Comparison of ENCODE assay signal across 12 cellular contexts in the genomic region with DNA sequence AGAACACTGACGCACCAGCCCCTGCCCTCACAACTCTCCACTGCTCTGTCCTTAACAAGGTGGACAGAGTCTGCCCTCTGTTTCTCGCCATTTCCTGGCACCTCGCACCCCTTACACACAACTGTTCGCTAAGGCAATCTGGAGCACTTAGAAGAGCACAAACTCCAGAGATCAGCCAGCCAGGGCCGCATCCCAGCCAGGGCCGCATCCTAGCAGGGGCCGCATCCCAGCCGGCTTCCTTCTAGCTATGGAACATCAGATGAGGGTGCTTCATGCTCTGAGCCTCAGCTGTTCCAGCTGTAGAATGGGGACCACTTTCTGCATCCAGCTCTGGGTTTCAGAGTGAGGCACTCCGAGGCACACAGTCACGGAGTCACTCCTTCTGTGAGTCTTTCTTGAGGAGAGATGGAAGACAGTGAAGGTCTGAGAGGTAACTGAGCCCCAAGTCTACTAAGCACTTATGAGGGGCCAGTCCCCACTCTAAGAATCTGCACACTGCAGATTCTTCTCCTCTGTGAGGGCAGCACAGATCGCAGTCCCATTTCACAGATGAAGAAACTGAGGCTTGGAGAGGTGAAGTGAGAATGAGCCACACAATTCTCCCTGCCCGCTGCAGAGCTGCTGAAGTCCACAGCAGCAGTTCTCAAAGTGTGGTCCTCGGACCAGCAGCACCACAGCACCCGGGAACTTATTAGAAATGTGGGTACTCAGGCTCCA. TPM values are rescaled to one million over a fixed set of nuclear protein-coding genes. Genes with fewer than 3 reads are reported as not detected.
DNase-seq lines count a peak whose midpoint lies in the region; ATAC-seq and TF ChIP-seq lines count a peak whose summit lies in the region.
"Had no signal": no experiment of that assay in that cellular context is flagged by ENCODE, and none has a peak within 500 bp of the region (broad histone marks: within the 10 kb centered on the region; RNA-seq: fewer than 3 reads in every experiment).

No MANE protein-coding gene starts in this region.

- DNase-seq in HFFc6, result no peak
- no peak for DNase-seq in activated B cell treated with CpG ODN at 0.5 μM for 24 hours
- no peak for DNase-seq in immature natural killer cell
- no peak for DNase-seq in spleen
- no peak for DNase-seq in GM19240 (ENCODE audit: insufficient read length, low spot score)
- no peak for DNase-seq in effector CD4-positive, alpha-beta T cell
- no peak for DNase-seq in Kasumi-1 (lab: John Stamatoyannopoulos, UW)
- DNase-seq: adrenal gland, DMS 273 treated with DMSO at 0.1 percent for 48 hours, NCI-H1048, NCI-H510A treated with DMSO at 0.1 percent for 48 hours had no signal

- H3K4me3 Mint-ChIP-seq in HFFc6, result no peak overlapping the region
- H3K4me3 Mint-ChIP-seq in activated B cell treated with CpG ODN at 0.5 μM for 24 hours, result peak overlapping the region; percentile 71
- H3K4me3 Mint-ChIP-seq in immature natural killer cell, result peak overlapping the region; percentile 3 to 61 (median 38)

- intact Hi-C loops in activated B cell treated with CpG ODN at 0.5 μM for 24 hours (cut with micrococcal nuclease), result no loop called here
- intact Hi-C loops in spleen (cut with DNase I; ENCODE audit: low total_unique reads), result no loop called here

- peak overlapping the region; percentile 91 to 97 (median 94) for H3K27ac ChIP-seq in spleen

- H3K36me3 Mint-ChIP-seq in HFFc6 (ENCODE audit: low read depth) (peaks cover 45% of the 10 kb centered on the region), activated B cell treated with CpG ODN at 0.5 μM for 24 hours (ENCODE audit: low read depth) (peaks cover 45% of the 10 kb centered on the region), immature natural killer cell (peaks cover 0 to 4% (median 0%) of the 10 kb centered on the region in 3 donors)

- peaks cover 0 to 33% (median 0%) of the 10 kb centered on the region in 6 donors for H3K36me3 ChIP-seq in spleen
- H3K36me3 ChIP-seq: adrenal gland had no signal

- WGBS in spleen, 5 donors, result 59 to 81% (median 69%) methylated on average over 14 of the region's 14 CpGs

- TF ChIP-seq POLR2A in spleen (IDR thresholded peaks at IDR 0.05), result no peak

- POLR2A ChIA-PET in activated B cell treated with CpG ODN at 0.5 μM for 24 hours (lab: Charles Lee), result interaction anchor here (0.6 to 12.5 kb wide), 11 partner anchors 11 to 141 kb away, joined by 3 to 333 read pairs (median 7); a partner anchor contains a TSS

- H3K27me3 ChIP-seq in spleen (replicated peaks in 1 of 7), result no peaks in the 10 kb centered on the region
- H3K27me3 ChIP-seq: adrenal gland had no signal

- H3K4me1 Mint-ChIP-seq in HFFc6 (ENCODE audit: low read depth), result peaks cover 72% of the 10 kb centered on the region
- peaks cover 98% of the 10 kb centered on the region for H3K4me1 Mint-ChIP-seq in activated B cell treated with CpG ODN at 0.5 μM for 24 hours
- peaks cover 69 to 87% of the 10 kb centered on the region in 2 donors for H3K4me1 Mint-ChIP-seq in immature natural killer cell

- CTCF ChIA-PET in activated B cell treated with CpG ODN at 0.5 μM for 24 hours (lab: Charles Lee), result interaction anchor here (0.7 to 4.2 kb wide), 7 partner anchors 16 to 130 kb away, joined by 3 to 17 read pairs (median 3); no protein-coding TSS in a partner anchor

- peaks cover 86 to 100% (median 98%) of the 10 kb centered on the region in 6 donors for H3K4me1 ChIP-seq in spleen

- H3K9me3 Mint-ChIP-seq in HFFc6 (no peaks in the 10 kb centered on the region), activated B cell treated with CpG ODN at 0.5 μM for 24 hours (no peaks in the 10 kb centered on the region), immature natural killer cell (no peaks in the 10 kb centered on the region)

- H3K4me3 ChIP-seq in spleen, result peak overlapping the region in 2 of 8 donors; percentile 2 to 63
- H3K4me3 ChIP-seq: adrenal gland had no signal

- TF ChIP-seq CTCF in HFFc6 (IDR thresholded peaks at IDR 0.05) (no peak), activated B cell treated with CpG ODN at 0.5 μM for 24 hours (IDR thresholded peaks at IDR 0.05) (no peak), spleen (IDR thresholded peaks at IDR 0.05 in 8 of 11, conservative IDR thresholded peaks at IDR 0.05 in 3 of 11) (no peak)

- H3K9me3 ChIP-seq in spleen, result no peaks in the 10 kb centered on the region
- H3K9me3 ChIP-seq: adrenal gland had no signal

- H3K27me3 Mint-ChIP-seq in HFFc6 (ENCODE audit: insufficient read depth) (no peaks in the 10 kb centered on the region; the same call in 1 of the 2 replicates), activated B cell treated with CpG ODN at 0.5 μM for 24 hours (no peaks in the 10 kb centered on the region), immature natural killer cell (ENCODE audit: low read depth in 3 of 3) (peaks cover 20 to 43% (median 30%) of the 10 kb centered on the region in 3 donors)

- peak overlapping the region; percentile 69 for H3K27ac Mint-ChIP-seq in HFFc6
- H3K27ac Mint-ChIP-seq in activated B cell treated with CpG ODN at 0.5 μM for 24 hours, result peak overlapping the region; percentile 97
- peak overlapping the region; percentile 7 to 96 (median 65) for H3K27ac Mint-ChIP-seq in immature natural killer cell

- ATAC-seq in activated B cell treated with CpG ODN at 0.5 μM for 24 hours (ENCODE audit: low read depth), result no peak
- ATAC-seq: Right ventricle myocardium inferior had no signal

RNA-seq across cellular contexts. Expression of a gene that starts 20.9 kb away (rescaled TPM):
- total RNA-seq in HFFc6 (2021; fragmentation: NEBNext Ultra II Directional; extraction: Animal tissue kit (Norgen Biotek cat#: 25700)), result 100 to 1,000 TPM; 580 to 681 (median 632) TPM
- 487 and 525 TPM in 2 replicates for total RNA-seq in activated B cell treated with CpG ODN at 0.5 μM for 24 hours
- polyA plus RNA-seq in immature natural killer cell, result 100 to 1,000 TPM; 193 to 268 (median 235) TPM
- total RNA-seq in spleen, result 100 to 1,000 TPM; 284 to 655 (median 457) TPM
- polyA plus RNA-seq in spleen, result 100 to 1,000 TPM; 298 to 449 (median 303) TPM

RNA-seq across cellular contexts. Expression of a gene that starts 51.4 kb away (rescaled TPM):
- 10 to 100 TPM; 37.6 to 58.3 (median 40.7) TPM for total RNA-seq in HFFc6 (2021; fragmentation: NEBNext Ultra II Directional; extraction: Animal tissue kit (Norgen Biotek cat#: 25700))
- total RNA-seq in activated B cell treated with CpG ODN at 0.5 μM for 24 hours, result 62.6 and 72.7 TPM in 2 replicates
- polyA plus RNA-seq in immature natural killer cell, result 10 to 100 TPM; 18.0 to 28.0 (median 20.7) TPM
- 10 to 100 TPM; 63.8 to 93.6 (median 73.6) TPM for total RNA-seq in spleen
- polyA plus RNA-seq in spleen, result 10 to 100 TPM; 17.8 to 32.7 (median 24.8) TPM
